8 cellular contexts compared by ENCODE assay signal in the genomic region with DNA sequence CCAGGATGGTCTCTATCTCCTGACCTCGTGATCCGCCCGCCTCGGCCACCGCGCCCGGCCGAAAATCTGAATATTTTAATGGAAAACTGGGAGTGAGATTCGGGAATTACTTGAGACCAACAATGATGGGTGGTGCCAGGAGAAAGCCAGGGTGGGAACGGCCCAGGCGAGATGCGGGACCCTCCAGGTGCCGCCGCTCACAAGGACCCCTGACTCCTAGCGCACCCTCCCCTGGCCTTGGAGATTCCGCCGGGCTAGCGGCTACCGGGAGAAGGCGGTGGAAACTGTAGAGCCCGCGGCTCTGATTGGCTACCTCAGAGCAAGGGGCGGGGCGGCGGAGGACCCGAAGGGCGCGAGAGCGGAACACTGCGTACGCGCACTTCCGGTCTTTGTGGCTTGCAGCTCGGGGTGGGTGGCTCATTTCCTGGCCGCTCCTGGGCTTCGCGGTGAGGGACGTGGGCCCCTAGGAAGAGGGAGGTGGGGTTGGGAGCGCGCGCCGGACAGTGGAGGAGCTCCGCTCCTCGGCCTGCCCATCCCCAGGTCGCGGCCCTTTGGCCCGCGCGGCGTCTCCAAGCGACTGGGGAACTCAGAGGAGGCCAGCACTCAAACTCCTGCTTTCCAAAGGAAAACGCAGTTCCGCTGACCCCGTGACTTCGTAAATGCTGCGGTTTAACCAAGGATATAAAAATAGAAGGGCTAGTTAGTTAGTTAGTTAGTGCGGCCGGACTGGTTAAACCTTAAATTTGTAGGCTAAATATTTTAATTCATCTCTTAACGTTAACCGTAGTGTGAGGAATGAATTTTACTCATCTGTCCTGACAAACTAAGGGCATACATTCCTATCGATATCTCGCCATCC. TPM values are rescaled to one million over a fixed set of nuclear protein-coding genes. Genes with fewer than 3 reads are reported as not detected.
DNase-seq lines count a peak whose midpoint lies in the region; ATAC-seq, FAIRE-seq and TF ChIP-seq lines count a peak whose summit lies in the region.

A gene (plus strand): TSS at position 371 of the 859 bp plus-strand sequence. CDS start 1,437 bp downstream, outside the sequence.

- peaks cover 36% of the 10 kb centered on the region for H3K36me3 ChIP-seq in ACC112 (ENCODE audit: insufficient read depth, low read length)
- H3K36me3 ChIP-seq in bronchial epithelial cell (ENCODE audit: control insufficient read depth, insufficient read depth, low read length): peaks cover 15% of the 10 kb centered on the region
- H3K36me3 ChIP-seq in smooth muscle cell (ENCODE audit: low read depth): peaks cover 18% of the 10 kb centered on the region

- no peaks in the 10 kb centered on the region for H3F3A ChIP-seq in smooth muscle cell (ENCODE audit: low read depth)

- H3K9me3 ChIP-seq in smooth muscle cell (replicated peaks; ENCODE audit: low read depth): no peaks in the 10 kb centered on the region

- ATAC-seq in GM18870 (IDR thresholded peaks at IDR 0.05; ENCODE audit: unreplicated experiment) (peak; percentile 93), HG03135 (IDR thresholded peaks at IDR 0.05; ENCODE audit: unreplicated experiment) (peak; percentile 99)

- TF ChIP-seq CTCF in WI38 (IDR thresholded peaks at IDR 0.05; ENCODE audit: low read depth, low read length): no peak
- no peak for TF ChIP-seq CTCF in bronchial epithelial cell (IDR thresholded peaks at IDR 0.05; ENCODE audit: insufficient read depth, low read length, severe bottlenecking)
- TF ChIP-seq CTCF in smooth muscle cell (IDR thresholded peaks at IDR 0.05; ENCODE audit: borderline replicate concordance, insufficient read depth, poor library complexity, severe bottlenecking): no peak

- peak within 1 kb of the TSS; percentile 84 for H3K4me2 ChIP-seq in smooth muscle cell

- no peak for FAIRE-seq in bronchial epithelial cell (lab: Jason Lieb, UNC)

- WGBS in smooth muscle cell (ENCODE audit: low lambda C conversion rate): 2% methylated on average over 55 of the region's 62 CpGs

- H2AFZ ChIP-seq in ACC112 (ENCODE audit: low read length, unreplicated experiment) (peak within 1 kb of the TSS; percentile 96), smooth muscle cell (ENCODE audit: low read depth) (peak within 1 kb of the TSS; percentile 95)

- H3K9ac ChIP-seq in smooth muscle cell (ENCODE audit: low read depth): peak within 1 kb of the TSS; percentile 95

- DNase-seq in NCI-H2196 treated with DMSO at 0.1 percent for 48 hours (lab: John Stamatoyannopoulos, UW; ENCODE audit: unreplicated experiment) (peak; percentile 93), bronchial epithelial cell (ENCODE audit: low read depth) (peak; percentile 86), iPS-NIHi7 (ENCODE audit: extremely low spot score) (peak; percentile 99), smooth muscle cell (lab: John Stamatoyannopoulos, UW; ENCODE audit: unreplicated experiment) (peak; percentile 78)

- H3K27ac ChIP-seq in ACC112 (ENCODE audit: low read depth, low read length) (peak within 1 kb of the TSS; percentile 91), smooth muscle cell (ENCODE audit: low read depth) (peak within 1 kb of the TSS; percentile 96)

- H3K27me3 ChIP-seq in ACC112 (ENCODE audit: insufficient read depth, low read length) (no peaks in the 10 kb centered on the region), bronchial epithelial cell (ENCODE audit: control insufficient read depth, insufficient read depth, low read length) (no peaks in the 10 kb centered on the region), smooth muscle cell (ENCODE audit: low read depth) (no peaks in the 10 kb centered on the region)

- H3K79me2 ChIP-seq in ACC112 (ENCODE audit: control insufficient read depth, insufficient read depth, low read length, unreplicated experiment) (peaks cover 8% of the 10 kb centered on the region), smooth muscle cell (ENCODE audit: low read depth) (peaks cover 15% of the 10 kb centered on the region)

- H3K4me3 ChIP-seq in ACC112 (ENCODE audit: low read depth, low read length): peak within 1 kb of the TSS; percentile 77
- peak within 1 kb of the TSS; percentile 75 for H3K4me3 ChIP-seq in WI38 (ENCODE audit: low read depth, low read length)
- H3K4me3 ChIP-seq in bronchial epithelial cell (ENCODE audit: low read depth, low read length): peak within 1 kb of the TSS; percentile 66
- H3K4me3 ChIP-seq in smooth muscle cell: peak within 1 kb of the TSS; percentile 77

- H4K20me1 ChIP-seq in smooth muscle cell (ENCODE audit: low read depth): no peaks in the 10 kb centered on the region

- H3K4me1 ChIP-seq in ACC112 (ENCODE audit: control insufficient read depth, insufficient read depth, low read length, unreplicated experiment) (peaks cover 11% of the 10 kb centered on the region), smooth muscle cell (ENCODE audit: low read depth) (peaks cover 17% of the 10 kb centered on the region)

RNA-seq across cellular contexts. Expression of the gene that starts here (rescaled TPM):
- total RNA-seq in bronchial epithelial cell (12.4 and 15.0 TPM in 2 replicates), smooth muscle cell (11.8 and 14.6 TPM in 2 replicates)
- 5.3 and 6.3 TPM in 2 replicates for polyA plus RNA-seq in smooth muscle cell

Comparison
In these comparisons a context has a peak if more than half of its experiments do, and no peak if none do; other contexts are left out.
1. Peak in every context shown above with its lines: DNase-seq, ATAC-seq, H3K4me3 ChIP-seq and H3K27ac ChIP-seq.